In genomic region chr6:403659-404655, GRCh38 we compare ENCODE assay signal across 12 cellular contexts. TPM values are rescaled to one million over a fixed set of nuclear protein-coding genes. Genes with fewer than 3 reads are reported as not detected.
DNase-seq lines count a peak whose midpoint lies in the region; ATAC-seq and TF ChIP-seq lines count a peak whose summit lies in the region.
"Had no signal": no experiment of that assay in that cellular context is flagged by ENCODE, and none has a peak within 500 bp of the region (broad histone marks: within the 10 kb centered on the region; RNA-seq: fewer than 3 reads in every experiment).

No MANE protein-coding gene starts in this region.

- intact Hi-C loops in PC-9 (cut with micrococcal nuclease; ENCODE audit: unreplicated experiment), result no loop called here

- peak overlapping the region in 8 of 11 experiments; percentile 6 to 66 (median 44); a peak in 12 of 22 replicates for H3K9ac ChIP-seq in BLaER1 treated with 17β-estradiol and CSF1 and Interleukin-3, amounts not matched to agents 10 nM and 100 nM
- no peak overlapping the region; the same call in 1 of the 2 replicates for H3K9ac ChIP-seq in KMS-11

- peak overlapping the region; percentile 49 to 92 (median 84) for H3K4me2 ChIP-seq in BLaER1 treated with 17β-estradiol and CSF1 and Interleukin-3, amounts not matched to agents 10 nM and 100 nM
- H3K4me2 ChIP-seq in KMS-11, result no peak overlapping the region
- no peak overlapping the region for H3K4me2 ChIP-seq in PC-9

- peak overlapping the region in 6 of 11 experiments; percentile 46 to 72 (median 62); a peak in 10 of 22 replicates for H3K27ac ChIP-seq in BLaER1 treated with 17β-estradiol and CSF1 and Interleukin-3, amounts not matched to agents 10 nM and 100 nM
- peak overlapping the region; percentile 88; the same call in 1 of the 2 replicates for H3K27ac ChIP-seq in KMS-11
- H3K27ac ChIP-seq in PC-9, result no peak overlapping the region

- TF ChIP-seq CTCF in KMS-11 (conservative IDR thresholded peaks at IDR 0.05; ENCODE audit: low read depth, low read length) (no peak), PC-9 (conservative IDR thresholded peaks at IDR 0.05) (no peak)

- H3K4me1 Mint-ChIP-seq in naive B cell, result peaks cover 65 to 90% (median 71%) of the 10 kb centered on the region in 3 donors

- no peaks in the 10 kb centered on the region for H3F3A ChIP-seq in PC-9 (ENCODE audit: insufficient read depth, low read depth)

- peaks cover 19 to 99% (median 87%) of the 10 kb centered on the region in 11 experiments for H3K36me3 ChIP-seq in BLaER1 treated with 17β-estradiol and CSF1 and Interleukin-3, amounts not matched to agents 10 nM and 100 nM
- H3K36me3 ChIP-seq in KMS-11 (ENCODE audit: insufficient read depth) (peaks cover 58% of the 10 kb centered on the region; the same call in 1 of the 2 replicates), PC-9 (ENCODE audit: low read depth) (no peaks in the 10 kb centered on the region)

- no peaks in the 10 kb centered on the region for H3K9me3 Mint-ChIP-seq in naive B cell

- no peaks in the 10 kb centered on the region for H3K27me3 Mint-ChIP-seq in naive B cell

- H3K27ac Mint-ChIP-seq in naive B cell, result peak overlapping the region; percentile 93 to 99 (median 98)

- peaks cover 0 to 21% (median 0%) of the 10 kb centered on the region in 11 experiments; a peak in 4 of 22 replicates for H3K27me3 ChIP-seq in BLaER1 treated with 17β-estradiol and CSF1 and Interleukin-3, amounts not matched to agents 10 nM and 100 nM
- H3K27me3 ChIP-seq in KMS-11 (ENCODE audit: insufficient read depth, low read depth) (peaks cover 3% of the 10 kb centered on the region; the same call in 1 of the 2 replicates), PC-9 (ENCODE audit: insufficient read depth, low read depth) (peaks cover 93% of the 10 kb centered on the region)

- no peak overlapping the region for H2AFZ ChIP-seq in KMS-11 (ENCODE audit: low read depth)
- H2AFZ ChIP-seq in PC-9, result no peak overlapping the region

- H3K9me3 ChIP-seq in BLaER1 treated with 17β-estradiol and CSF1 and Interleukin-3, amounts not matched to agents 10 nM and 100 nM (replicated peaks in 1 of 11), result peaks cover 0 to 17% (median 0%) of the 10 kb centered on the region in 11 experiments; a peak in 4 of 22 replicates
- no peaks in the 10 kb centered on the region for H3K9me3 ChIP-seq in PC-9 (ENCODE audit: insufficient read depth, low read depth)

- peaks cover 26 to 38% of the 10 kb centered on the region in 2 donors for H3K36me3 Mint-ChIP-seq in naive B cell

- CTCF ChIA-PET in PC-9 (lab: Charles Lee), result no interaction called here

- POLR2A ChIA-PET in PC-9 (lab: Charles Lee; ENCODE audit: unreplicated experiment), result no interaction called here

- H3K79me2 ChIP-seq in KMS-11 (ENCODE audit: insufficient read depth, low read depth) (peaks cover 76% of the 10 kb centered on the region), PC-9 (ENCODE audit: low read depth) (no peaks in the 10 kb centered on the region)

- peaks cover 45 to 96% (median 81%) of the 10 kb centered on the region in 10 experiments for H3K4me1 ChIP-seq in BLaER1 treated with 17β-estradiol and CSF1 and Interleukin-3, amounts not matched to agents 10 nM and 100 nM
- peaks cover 64% of the 10 kb centered on the region for H3K4me1 ChIP-seq in KMS-11 (ENCODE audit: low read depth, poor library complexity, severe bottlenecking)
- H3K4me1 ChIP-seq in PC-9 (replicated peaks; ENCODE audit: insufficient read depth), result no peaks in the 10 kb centered on the region

- peak overlapping the region; percentile 68 to 93 (median 82) for H3K4me3 Mint-ChIP-seq in naive B cell

- DNase-seq in activated T-cell treated with anti-CD3 and anti-CD28 coated beads for 48 hours (ENCODE audit: low read depth), result peak; percentile 61
- DNase-seq in naive B cell, result no peak
- DNase-seq in NCI-H2171 treated with DMSO at 0.1 percent for 48 hours (lab: John Stamatoyannopoulos, UW), result no peak
- DNase-seq in PC-9, result no peak
- DNase-seq: left ventricle myocardium superior, occipital lobe had no signal

- no peaks in the 10 kb centered on the region for H3K9me2 ChIP-seq in PC-9 (ENCODE audit: insufficient read depth)

- H4K20me1 ChIP-seq in BLaER1 treated with 17β-estradiol and CSF1 and Interleukin-3, amounts not matched to agents 10 nM and 100 nM, result peaks cover 0 to 76% (median 35%) of the 10 kb centered on the region in 11 experiments; a peak in 13 of 22 replicates
- H4K20me1 ChIP-seq in KMS-11 (ENCODE audit: insufficient read depth) (peaks cover 45% of the 10 kb centered on the region), PC-9 (ENCODE audit: insufficient read depth) (no peaks in the 10 kb centered on the region)

- BruUV-seq in PC-9 (replicated peaks; lab: Mats Ljungman, UMichigan), result no TSS peak

- ATAC-seq in naive B cell (ENCODE audit: low read depth in 2 of 2) (no peak), esophagus mucosa (no peak), GM21619 (IDR thresholded peaks at IDR 0.05; ENCODE audit: unreplicated experiment) (no peak)
- ATAC-seq: HepG2, left ventricle myocardium superior had no signal

- peak overlapping the region in 5 of 10 experiments; percentile 4 to 46 (median 29); a peak in 9 of 20 replicates for H3K4me3 ChIP-seq in BLaER1 treated with 17β-estradiol and CSF1 and Interleukin-3, amounts not matched to agents 10 nM and 100 nM
- H3K4me3 ChIP-seq in KMS-11 (IDR thresholded peaks at IDR 0.05; ENCODE audit: insufficient read depth, low read depth, low read length), result no peak overlapping the region
- no peak overlapping the region for H3K4me3 ChIP-seq in PC-9

RNA-seq across cellular contexts. Expression of gene IRF4, which starts 12.4 kb away (rescaled TPM):
- 10 to 100 TPM; 20.8 to 45.7 (median 34.9) TPM for polyA plus RNA-seq in naive B cell (ENCODE audit: low read depth in 6 of 6)
- total RNA-seq in esophagus mucosa (1.1 TPM), PC-9 (2021) (not detected in 2 replicates)
- total RNA-seq: glomerular endothelial cell had no signal

Comparison
In these comparisons a context has a peak if more than half of its experiments do, and no peak if none do; other contexts are left out.
1. H3K4me2 ChIP-seq: peak in BLaER1 treated with 17β-estradiol and CSF1 and Interleukin-3, amounts not matched to agents 10 nM and 100 nM (11 of 11); none in KMS-11 (single experiment) and PC-9 (single experiment).